In genomic region chr14:75018684-75019083, GRCh38 we compare ENCODE assay signal across 33 cellular contexts. TPM values are rescaled to one million over a fixed set of nuclear protein-coding genes. Genes with fewer than 3 reads are reported as not detected.
DNase-seq lines count a peak whose midpoint lies in the region; ATAC-seq, FAIRE-seq and TF ChIP-seq lines count a peak whose summit lies in the region.
"Had no signal": no experiment of that assay in that cellular context is flagged by ENCODE, and none has a peak within 500 bp of the region (broad histone marks: within the 10 kb centered on the region; RNA-seq: fewer than 3 reads in every experiment).

No MANE protein-coding gene starts in this region.

- no peaks in the 10 kb centered on the region for H3K79me1 ChIP-seq in trophoblast cell (ENCODE audit: low read length)

- TF ChIP-seq CTCF in liver (IDR thresholded peaks at IDR 0.05; ENCODE audit: low read depth, low read length, missing input control) (no peak), HepG2 (CRISPR knock-in tag; IDR thresholded peaks at IDR 0.05) (no peak)

- H3K4me2 ChIP-seq in HepG2 (ENCODE audit: low read depth, low read length), result no peak overlapping the region
- no peak overlapping the region for H3K4me2 ChIP-seq in trophoblast cell (ENCODE audit: low read length)

- no peaks in the 10 kb centered on the region for H3K9me3 ChIP-seq in liver (ENCODE audit: control insufficient read depth in 4 of 4, low read length in 3 of 4)
- no peaks in the 10 kb centered on the region for H3K9me3 ChIP-seq in HepG2 (ENCODE audit: low read length)
- no peaks in the 10 kb centered on the region for H3K9me3 ChIP-seq in trophoblast cell (ENCODE audit: insufficient read depth, low read depth, low read length)
- H3K9me3 ChIP-seq: gastrocnemius medialis had no signal

- no peak overlapping the region for H3K4ac ChIP-seq in trophoblast cell (ENCODE audit: low read depth, low read length)

- peaks cover 9 to 67% (median 38%) of the 10 kb centered on the region in 4 donors for H3K36me3 ChIP-seq in liver (ENCODE audit: control insufficient read depth in 4 of 4, insufficient read depth in 3 of 4, low read depth in 1 of 4, low read length in 3 of 4)
- H3K36me3 ChIP-seq in HepG2 (replicated peaks in 1 of 2; ENCODE audit: control insufficient read depth in 1 of 2, insufficient read depth in 2 of 2, low read length in 2 of 2), result peaks cover 19 to 74% of the 10 kb centered on the region in 2 experiments
- peaks cover 13 to 16% of the 10 kb centered on the region in 2 experiments for H3K36me3 ChIP-seq in trophoblast cell (ENCODE audit: control insufficient read depth in 1 of 2, insufficient read depth in 2 of 2, low read length in 2 of 2)

- no peak for TF ChIP-seq POLR2A in HepG2 (IDR thresholded peaks at IDR 0.05; ENCODE audit: insufficient read depth in 1 of 2, low read depth in 2 of 2, low read length in 2 of 2)
- TF ChIP-seq POLR2A in GM12892 (IDR thresholded peaks at IDR 0.05; ENCODE audit: low read depth, low read length), result no peak

- no TSS peak for BruUV-seq in HepG2 (replicated peaks; lab: Mats Ljungman, UMichigan)

- H2BK120ac ChIP-seq in trophoblast cell (ENCODE audit: insufficient read depth, low read length, poor library complexity), result no peak overlapping the region

- no peak overlapping the region for H2BK5ac ChIP-seq in trophoblast cell (ENCODE audit: low read depth, low read length, poor library complexity)

- no peaks in the 10 kb centered on the region for H3K9me3 Mint-ChIP-seq in activated CD8-positive, alpha-beta memory T cell treated with anti-CD3 and anti-CD28 coated beads, Interleukin-2, amount 10 ng/mL, durations not matched to agents 7 days and 5 days (ENCODE audit: low read depth)
- H3K9me3 Mint-ChIP-seq: CD4-positive, alpha-beta T cell; neural crest cell; stimulated activated naive B cell treated with anti-CD40 and anti-IgM and Interleukin-4, amounts not matched to agents 10 μg/mL and 1 μg/mL and 100 μg/mL, for 72 hours had no signal

- TF ChIP-seq RAD21 in liver (IDR thresholded peaks at IDR 0.05) (no peak), HepG2 (CRISPR knock-in tag; IDR thresholded peaks at IDR 0.05) (no peak)

- no peaks in the 10 kb centered on the region for H3K27me3 Mint-ChIP-seq in activated CD8-positive, alpha-beta memory T cell treated with anti-CD3 and anti-CD28 coated beads, Interleukin-2, amount 10 ng/mL, durations not matched to agents 7 days and 5 days
- H3K27me3 Mint-ChIP-seq: activated naive CD8-positive, alpha-beta T cell; CD4-positive, alpha-beta T cell; stimulated activated naive B cell treated with anti-CD40 and anti-IgM and Interleukin-4, amounts not matched to agents 10 μg/mL and 1 μg/mL and 100 μg/mL, for 72 hours had no signal

- ATAC-seq in HepG2, result no peak
- ATAC-seq in activated CD8-positive, alpha-beta memory T cell treated with anti-CD3 and anti-CD28 coated beads, Interleukin-2, amount 10 ng/mL, durations not matched to agents 7 days and 5 days, result no peak
- ATAC-seq: activated CD8-positive, alpha-beta T cell treated with anti-CD3 and anti-CD28 coated beads, Interleukin-2, amount 10 ng/mL, durations not matched to agents 7 days and 5 days; gastrocnemius medialis; sciatic nerve; stimulated activated naive B cell treated with anti-CD40 and anti-IgM and Interleukin-4, amounts not matched to agents 10 μg/mL and 1 μg/mL and 100 μg/mL, for 72 hours had no signal

- no peak overlapping the region for H3K9ac ChIP-seq in liver (ENCODE audit: low read depth in 1 of 2, low read length in 2 of 2)
- H3K9ac ChIP-seq in HepG2 (ENCODE audit: insufficient read depth, low read depth, low read length), result no peak overlapping the region
- H3K9ac ChIP-seq in trophoblast cell (ENCODE audit: low read length), result no peak overlapping the region
- H3K9ac ChIP-seq: parathyroid adenoma had no signal

- FAIRE-seq in HepG2 (lab: Jason Lieb, UNC) (no peak), GM12892 (lab: Jason Lieb, UNC) (no peak)
- FAIRE-seq: A204.1, H54, TTC549, urothelium cell line had no signal

- no peak overlapping the region for H4K91ac ChIP-seq in trophoblast cell (ENCODE audit: low read depth, low read length)

- H3K27me3 ChIP-seq in liver (ENCODE audit: control insufficient read depth in 4 of 4, insufficient read depth in 4 of 4, low read length in 3 of 4) (no peaks in the 10 kb centered on the region), HepG2 (ENCODE audit: control insufficient read depth in 1 of 2, insufficient read depth in 2 of 2, low read length in 2 of 2) (no peaks in the 10 kb centered on the region; a peak in 1 of 5 replicates), trophoblast cell (ENCODE audit: insufficient read depth, low read length) (no peaks in the 10 kb centered on the region)
- H3K27me3 ChIP-seq: cardiac muscle cell, gastrocnemius medialis had no signal

- H3K23ac ChIP-seq in trophoblast cell (ENCODE audit: low read length), result no peak overlapping the region

- intact Hi-C loops in HepG2 (cut with micrococcal nuclease; ENCODE audit: unreplicated experiment), result no loop called here

- no peaks in the 10 kb centered on the region for H4K20me1 ChIP-seq in HepG2 (ENCODE audit: insufficient read depth, low read length)

- no peak overlapping the region for H2AK5ac ChIP-seq in trophoblast cell (ENCODE audit: low read length)

- H3K4me1 ChIP-seq in liver (ENCODE audit: control insufficient read depth in 4 of 4, insufficient read depth in 4 of 4, low read length in 3 of 4), result no peaks in the 10 kb centered on the region
- H3K4me1 ChIP-seq in HepG2 (ENCODE audit: insufficient read depth, low read length), result no peaks in the 10 kb centered on the region
- H3K4me1 ChIP-seq in trophoblast cell (ENCODE audit: control insufficient read depth in 1 of 2, insufficient read depth in 2 of 2, low read length in 2 of 2), result peaks cover 2% of the 10 kb centered on the region in 2 experiments
- H3K4me1 ChIP-seq: parathyroid adenoma had no signal

- CTCF ChIA-PET in HepG2 (lab: Yijun Ruan, JAX; ENCODE audit: low intra/inter-chr PET ratio, low total read pairs), result no interaction called here
- CTCF ChIA-PET in activated CD8-positive, alpha-beta memory T cell treated with anti-CD3 and anti-CD28 coated beads, Interleukin-2, amount 10 ng/mL, durations not matched to agents 7 days and 5 days (lab: Charles Lee), result interaction anchor here (1.1 to 1.8 kb wide), 3 partner anchors 16 to 73 kb away, joined by 4 to 5 read pairs (median 5); partner anchors contain the start of gene EIF2B2

- H3K4me3 Mint-ChIP-seq in activated CD8-positive, alpha-beta memory T cell treated with anti-CD3 and anti-CD28 coated beads, Interleukin-2, amount 10 ng/mL, durations not matched to agents 7 days and 5 days, result no peak overlapping the region
- H3K4me3 Mint-ChIP-seq: activated CD8-positive, alpha-beta T cell treated with anti-CD3 and anti-CD28 coated beads, Interleukin-2, amount 10 ng/mL, durations not matched to agents 7 days and 5 days; activated naive CD8-positive, alpha-beta T cell; CD4-positive, alpha-beta T cell; neural crest cell; stimulated activated naive B cell treated with anti-CD40 and anti-IgM and Interleukin-4, amounts not matched to agents 10 μg/mL and 1 μg/mL and 100 μg/mL, for 72 hours had no signal

- H3K27ac Mint-ChIP-seq in activated CD8-positive, alpha-beta memory T cell treated with anti-CD3 and anti-CD28 coated beads, Interleukin-2, amount 10 ng/mL, durations not matched to agents 7 days and 5 days, result no peak overlapping the region
- H3K27ac Mint-ChIP-seq: activated CD8-positive, alpha-beta T cell treated with anti-CD3 and anti-CD28 coated beads, Interleukin-2, amount 10 ng/mL, durations not matched to agents 7 days and 5 days; activated naive CD8-positive, alpha-beta T cell; CD4-positive, alpha-beta T cell; stimulated activated naive B cell treated with anti-CD40 and anti-IgM and Interleukin-4, amounts not matched to agents 10 μg/mL and 1 μg/mL and 100 μg/mL, for 72 hours had no signal

- no peak for DNase-seq in HepG2 (ENCODE audit: low spot score)
- peak; percentile 58 for DNase-seq in islet precursor cell
- peak; percentile 67 to 89 for DNase-seq in trophoblast cell
- DNase-seq in GM12892 (ENCODE audit: insufficient read length), result no peak
- no peak for DNase-seq in activated CD4-positive, alpha-beta T cell treated with anti-CD3 and anti-CD28 coated beads for 48 hours
- DNase-seq in activated CD8-positive, alpha-beta memory T cell treated with anti-CD3 and anti-CD28 coated beads, Interleukin-2, amount 10 ng/mL, durations not matched to agents 7 days and 5 days, result no peak
- DNase-seq in epidermal melanocyte (ENCODE audit: insufficient read length, low spot score), result no peak
- DNase-seq: activated CD4-positive, alpha-beta T cell treated with anti-CD3 and anti-CD28 coated beads for 1 hour; activated CD8-positive, alpha-beta T cell treated with anti-CD3 and anti-CD28 coated beads, Interleukin-2, amount 10 ng/mL, durations not matched to agents 7 days and 5 days; activated effector memory CD4-positive, alpha-beta T cell treated with Interleukin-2 at 50 U/mL for 16 hours; activated T-cell treated with anti-CD3 and anti-CD28 coated beads for 4 hours; anterior cingulate cortex; CD4-positive, alpha-beta T cell; cortex of kidney; DMS 273 treated with DMSO at 0.1 percent for 48 hours; gastrocnemius medialis; NCI-H1105; NCI-H187 treated with DMSO at 0.1 percent for 48 hours; NCI-H69; stimulated activated CD4-positive, alpha-beta T cell treated with anti-CD3 and anti-CD28 coated beads, Interleukin-15, amount 100 ng/mL, for 24 hours; stimulated activated naive B cell treated with anti-CD40 and anti-IgM and Interleukin-4, amounts not matched to agents 10 μg/mL and 1 μg/mL and 100 μg/mL, for 72 hours had no signal

- POLR2A ChIA-PET in HepG2 (lab: Yijun Ruan, JAX), result interaction anchor here (1.1 to 1.5 kb wide), 2 partner anchors 16 to 24 kb away, joined by 3 read pairs; partner anchors contain the start of gene EIF2B2

- H3K27ac ChIP-seq in liver (ENCODE audit: low read depth in 1 of 2, low read length in 2 of 2) (no peak overlapping the region), HepG2 (ENCODE audit: extremely low read length, insufficient read depth, low read length) (no peak overlapping the region), trophoblast cell (ENCODE audit: low read depth, low read length) (no peak overlapping the region)
- H3K27ac ChIP-seq: cardiac muscle cell, gastrocnemius medialis, parathyroid adenoma, RWPE1 had no signal

- no peak overlapping the region for H3K18ac ChIP-seq in trophoblast cell (ENCODE audit: low read length)

- H4K8ac ChIP-seq in trophoblast cell (ENCODE audit: low read depth, low read length), result no peak overlapping the region

- H3K79me2 ChIP-seq in HepG2 (ENCODE audit: insufficient read depth, low read length), result no peaks in the 10 kb centered on the region
- H3K79me2 ChIP-seq in trophoblast cell (ENCODE audit: control insufficient read depth, insufficient read depth, low read length, poor library complexity), result no peaks in the 10 kb centered on the region
- H3K79me2 ChIP-seq: parathyroid adenoma had no signal

- 87% methylated on average over 3 of the region's 3 CpGs for WGBS in liver
- 95% methylated on average over 3 of the region's 3 CpGs for WGBS in HepG2 (ENCODE audit: low lambda C conversion rate)
- no CpG with 5 or more reads among the region's 3 CpGs for WGBS in trophoblast cell (ENCODE audit: extremely low coverage, insufficient coverage, insufficient read length)

- H3K14ac ChIP-seq in trophoblast cell (ENCODE audit: low read length), result no peak overlapping the region

- H3K4me3 ChIP-seq in liver (ENCODE audit: low read depth in 1 of 3, low read length in 3 of 3) (no peak overlapping the region), HepG2 (replicated peaks in 1 of 3; ENCODE audit: insufficient read depth in 1 of 3, low read depth in 2 of 3, low read length in 3 of 3) (no peak overlapping the region), trophoblast cell (ENCODE audit: low read depth, low read length) (no peak overlapping the region)
- H3K4me3 ChIP-seq: cardiac muscle cell, gastrocnemius medialis had no signal

- in situ Hi-C loops in HepG2 (cut with HindIII; ENCODE audit: extremely low pct_ligation_motif_present, low pct_unique_long_range_greater_than_20kb), result no loop called here

- H2BK12ac ChIP-seq in trophoblast cell (ENCODE audit: low read length), result no peak overlapping the region

- no peak overlapping the region for H2AFZ ChIP-seq in HepG2 (ENCODE audit: low read length)
- no peak overlapping the region for H2AFZ ChIP-seq in trophoblast cell (ENCODE audit: insufficient read depth, low read length, poor library complexity)
- H2AFZ ChIP-seq: parathyroid adenoma had no signal

- H3K36me3 Mint-ChIP-seq in activated CD8-positive, alpha-beta memory T cell treated with anti-CD3 and anti-CD28 coated beads, Interleukin-2, amount 10 ng/mL, durations not matched to agents 7 days and 5 days, result peaks cover 31% of the 10 kb centered on the region

- TF ChIP-seq EP300 in HepG2 (IDR thresholded peaks at IDR 0.05; ENCODE audit: low read depth in 2 of 2, low read length in 2 of 2) (no peak), HepG2 (CRISPR knock-in tag; IDR thresholded peaks at IDR 0.05; ENCODE audit: borderline replicate concordance) (no peak)

- no peak overlapping the region for H4K12ac ChIP-seq in trophoblast cell (ENCODE audit: low read depth, low read length)

- H3K4me1 Mint-ChIP-seq in activated CD8-positive, alpha-beta memory T cell treated with anti-CD3 and anti-CD28 coated beads, Interleukin-2, amount 10 ng/mL, durations not matched to agents 7 days and 5 days, result no peaks in the 10 kb centered on the region
- H3K4me1 Mint-ChIP-seq: neural crest cell had no signal

RNA-seq across cellular contexts. Expression of gene EIF2B2, which starts 16.0 kb away (rescaled TPM):
- 10 to 100 TPM; 16.2 to 22.0 TPM for total RNA-seq in liver
- 10 to 100 TPM; 18.5 to 23.6 TPM for polyA plus RNA-seq in liver
- total RNA-seq in HepG2 (2016; rRNA removed; fragmentation: Illumina TruSeq; extraction: Trizol), result 54.4 and 80.9 TPM in 2 replicates
- 10.9 and 15.6 TPM in 2 replicates for total RNA-seq in HepG2 (2016; cell fraction: cytosol; rRNA removed; fragmentation: Illumina TruSeq; extraction: Trizol; ENCODE audit: low read depth)
- total RNA-seq in HepG2 (2016; cell fraction: insoluble cytoplasmic fraction; rRNA removed; fragmentation: Illumina TruSeq; extraction: Trizol), result 56.6 and 74.9 TPM in 2 replicates
- total RNA-seq in HepG2 (2016; cell fraction: membrane; rRNA removed; fragmentation: Illumina TruSeq; extraction: Trizol), result 18.1 and 24.3 TPM in 2 replicates
- total RNA-seq in HepG2 (2016; cell fraction: nucleus; rRNA removed; fragmentation: Illumina TruSeq; extraction: Trizol), result 26.5 and 26.8 TPM in 2 replicates
- polyA plus RNA-seq in HepG2 (2011; rRNA removed), result 71.7 and 78.6 TPM in 2 replicates
- polyA plus RNA-seq in HepG2 (2011; cell fraction: cytosol; rRNA removed), result 69.7 and 85.2 TPM in 2 replicates
- polyA plus RNA-seq in HepG2 (2011; cell fraction: nucleus; rRNA removed), result 27.5 and 29.1 TPM in 2 replicates
- 33.6 and 54.0 TPM in 2 replicates for polyA plus RNA-seq in HepG2 (2012)
- polyA plus RNA-seq in HepG2 (2016; cell fraction: cytosol; fragmentation: Illumina TruSeq; extraction: Trizol; ENCODE audit: low read depth), result 19.8 and 22.0 TPM in 2 replicates
- 91.0 and 97.2 TPM in 2 replicates for polyA plus RNA-seq in HepG2 (2016; cell fraction: insoluble cytoplasmic fraction; fragmentation: Illumina TruSeq; extraction: Trizol; ENCODE audit: low read depth)
- polyA plus RNA-seq in HepG2 (2016; cell fraction: membrane; fragmentation: Illumina TruSeq; extraction: Trizol; ENCODE audit: low read depth), result 22.9 and 23.0 TPM in 2 replicates
- 37.9 and 39.1 TPM in 2 replicates for polyA plus RNA-seq in HepG2 (2016; cell fraction: nucleus; fragmentation: Illumina TruSeq; extraction: Trizol; ENCODE audit: insufficient read depth, low read depth)
- polyA minus RNA-seq in HepG2 (2011; rRNA and poly(A)+ RNA removed; ENCODE audit: low replicate concordance), result 63.6 and 109 TPM in 2 replicates
- 20.6 and 23.0 TPM in 2 replicates for polyA minus RNA-seq in HepG2 (2011; cell fraction: cytosol; rRNA and poly(A)+ RNA removed)
- polyA minus RNA-seq in HepG2 (2011; cell fraction: nucleus; rRNA and poly(A)+ RNA removed), result 24.2 and 26.6 TPM in 2 replicates
- 115 and 119 TPM in 2 replicates for polyA plus RNA-seq in trophoblast cell (2013)
- polyA plus RNA-seq in GM12892 (2012; ENCODE audit: missing spikeins), result 31.2 TPM
- 10 to 100 TPM; 47.9 to 54.0 TPM for total RNA-seq in activated CD8-positive, alpha-beta memory T cell treated with anti-CD3 and anti-CD28 coated beads, Interleukin-2, amount 10 ng/mL, durations not matched to agents 7 days and 5 days

RNA-seq across cellular contexts. Expression of gene MLH3, which starts 32.6 kb away (rescaled TPM):
- 10 to 100 TPM in 1 of 2 donors, 1 to 10 TPM in 1; 7.4 to 29.7 TPM for total RNA-seq in liver
- polyA plus RNA-seq in liver, result 10 to 100 TPM in 1 of 2 donors, 1 to 10 TPM in 1; 5.8 to 12.4 TPM
- total RNA-seq in HepG2 (2016; rRNA removed; fragmentation: Illumina TruSeq; extraction: Trizol), result 24.5 and 24.8 TPM in 2 replicates
- total RNA-seq in HepG2 (2016; cell fraction: cytosol; rRNA removed; fragmentation: Illumina TruSeq; extraction: Trizol; ENCODE audit: low read depth), result 8.9 and 14.2 TPM in 2 replicates
- 22.2 and 26.0 TPM in 2 replicates for total RNA-seq in HepG2 (2016; cell fraction: insoluble cytoplasmic fraction; rRNA removed; fragmentation: Illumina TruSeq; extraction: Trizol)
- total RNA-seq in HepG2 (2016; cell fraction: membrane; rRNA removed; fragmentation: Illumina TruSeq; extraction: Trizol), result 28.2 and 35.8 TPM in 2 replicates
- total RNA-seq in HepG2 (2016; cell fraction: nucleus; rRNA removed; fragmentation: Illumina TruSeq; extraction: Trizol), result 29.1 and 31.2 TPM in 2 replicates
- polyA plus RNA-seq in HepG2 (2011; rRNA removed), result 14.4 and 15.3 TPM in 2 replicates
- 7.8 and 9.0 TPM in 2 replicates for polyA plus RNA-seq in HepG2 (2011; cell fraction: cytosol; rRNA removed)
- 20.0 and 23.6 TPM in 2 replicates for polyA plus RNA-seq in HepG2 (2011; cell fraction: nucleus; rRNA removed)
- 9.7 and 11.4 TPM in 2 replicates for polyA plus RNA-seq in HepG2 (2012)
- 0.34 and 0.69 TPM in 2 replicates for polyA plus RNA-seq in HepG2 (2016; cell fraction: cytosol; fragmentation: Illumina TruSeq; extraction: Trizol; ENCODE audit: low read depth)
- polyA plus RNA-seq in HepG2 (2016; cell fraction: insoluble cytoplasmic fraction; fragmentation: Illumina TruSeq; extraction: Trizol; ENCODE audit: low read depth), result 8.3 and 12.1 TPM in 2 replicates
- polyA plus RNA-seq in HepG2 (2016; cell fraction: membrane; fragmentation: Illumina TruSeq; extraction: Trizol; ENCODE audit: low read depth), result 1.5 and 2.4 TPM in 2 replicates
- 22.5 and 23.9 TPM in 2 replicates for polyA plus RNA-seq in HepG2 (2016; cell fraction: nucleus; fragmentation: Illumina TruSeq; extraction: Trizol; ENCODE audit: insufficient read depth, low read depth)
- 21.0 TPM in 2 replicates for polyA minus RNA-seq in HepG2 (2011; rRNA and poly(A)+ RNA removed; ENCODE audit: low replicate concordance)
- polyA minus RNA-seq in HepG2 (2011; cell fraction: cytosol; rRNA and poly(A)+ RNA removed), result 12.5 and 12.9 TPM in 2 replicates
- polyA minus RNA-seq in HepG2 (2011; cell fraction: nucleus; rRNA and poly(A)+ RNA removed), result 53.3 and 70.0 TPM in 2 replicates
- polyA plus RNA-seq in trophoblast cell (2013), result 5.1 and 5.8 TPM in 2 replicates
- polyA plus RNA-seq in GM12892 (2012; ENCODE audit: missing spikeins), result 15.6 TPM
- total RNA-seq in activated CD8-positive, alpha-beta memory T cell treated with anti-CD3 and anti-CD28 coated beads, Interleukin-2, amount 10 ng/mL, durations not matched to agents 7 days and 5 days, result 10 to 100 TPM; 15.1 to 16.2 TPM

RNA-seq across cellular contexts. Expression of gene ACYP1, which starts 45.1 kb away (rescaled TPM):
- total RNA-seq in liver (1 to 10 TPM; 4.9 to 7.5 TPM), HepG2 (2016; rRNA removed; fragmentation: Illumina TruSeq; extraction: Trizol) (9.7 and 11.1 TPM in 2 replicates)
- polyA plus RNA-seq in liver (1 to 10 TPM; 2.1 to 3.1 TPM), HepG2 (2011; rRNA removed) (17.3 and 22.4 TPM in 2 replicates)
- 3.0 and 3.7 TPM in 2 replicates for total RNA-seq in HepG2 (2016; cell fraction: cytosol; rRNA removed; fragmentation: Illumina TruSeq; extraction: Trizol; ENCODE audit: low read depth)
- 11.8 and 12.0 TPM in 2 replicates for total RNA-seq in HepG2 (2016; cell fraction: insoluble cytoplasmic fraction; rRNA removed; fragmentation: Illumina TruSeq; extraction: Trizol)
- 4.6 and 5.3 TPM in 2 replicates for total RNA-seq in HepG2 (2016; cell fraction: membrane; rRNA removed; fragmentation: Illumina TruSeq; extraction: Trizol)
- 12.2 and 12.7 TPM in 2 replicates for total RNA-seq in HepG2 (2016; cell fraction: nucleus; rRNA removed; fragmentation: Illumina TruSeq; extraction: Trizol)
- 16.7 and 19.1 TPM in 2 replicates for polyA plus RNA-seq in HepG2 (2011; cell fraction: cytosol; rRNA removed)
- 8.6 and 13.9 TPM in 2 replicates for polyA plus RNA-seq in HepG2 (2011; cell fraction: nucleus; rRNA removed)
- 18.5 and 20.3 TPM in 2 replicates for polyA plus RNA-seq in HepG2 (2012)
- 3.4 and 4.7 TPM in 2 replicates for polyA plus RNA-seq in HepG2 (2016; cell fraction: cytosol; fragmentation: Illumina TruSeq; extraction: Trizol; ENCODE audit: low read depth)
- polyA plus RNA-seq in HepG2 (2016; cell fraction: insoluble cytoplasmic fraction; fragmentation: Illumina TruSeq; extraction: Trizol; ENCODE audit: low read depth), result 18.4 and 21.2 TPM in 2 replicates
- polyA plus RNA-seq in HepG2 (2016; cell fraction: membrane; fragmentation: Illumina TruSeq; extraction: Trizol; ENCODE audit: low read depth), result 6.4 and 6.5 TPM in 2 replicates
- 31.3 and 35.6 TPM in 2 replicates for polyA plus RNA-seq in HepG2 (2016; cell fraction: nucleus; fragmentation: Illumina TruSeq; extraction: Trizol; ENCODE audit: insufficient read depth, low read depth)
- polyA minus RNA-seq in HepG2 (2011; rRNA and poly(A)+ RNA removed; ENCODE audit: low replicate concordance), result 1.6 and 7.3 TPM in 2 replicates
- 2.1 and 2.5 TPM in 2 replicates for polyA minus RNA-seq in HepG2 (2011; cell fraction: cytosol; rRNA and poly(A)+ RNA removed)
- 12.7 and 14.0 TPM in 2 replicates for polyA minus RNA-seq in HepG2 (2011; cell fraction: nucleus; rRNA and poly(A)+ RNA removed)
- 26.8 and 30.1 TPM in 2 replicates for polyA plus RNA-seq in trophoblast cell (2013)
- 38.1 TPM for polyA plus RNA-seq in GM12892 (2012; ENCODE audit: missing spikeins)
- total RNA-seq in activated CD8-positive, alpha-beta memory T cell treated with anti-CD3 and anti-CD28 coated beads, Interleukin-2, amount 10 ng/mL, durations not matched to agents 7 days and 5 days, result 10 to 100 TPM; 45.2 to 59.5 TPM

RNA-seq across cellular contexts. Expression of gene ZC2HC1C, which starts 50.8 kb away (rescaled TPM):
- 1 to 10 TPM in 1 of 2 donors, under 1 TPM in 1; 0.56 to 5.9 TPM for total RNA-seq in liver
- 1 to 10 TPM; 3.4 to 3.6 TPM for polyA plus RNA-seq in liver
- 3.3 and 5.3 TPM in 2 replicates for total RNA-seq in HepG2 (2016; rRNA removed; fragmentation: Illumina TruSeq; extraction: Trizol)
- total RNA-seq in HepG2 (2016; cell fraction: cytosol; rRNA removed; fragmentation: Illumina TruSeq; extraction: Trizol; ENCODE audit: low read depth), result 2.6 and 3.3 TPM in 2 replicates
- total RNA-seq in HepG2 (2016; cell fraction: insoluble cytoplasmic fraction; rRNA removed; fragmentation: Illumina TruSeq; extraction: Trizol), result 4.5 and 4.8 TPM in 2 replicates
- 3.8 and 4.6 TPM in 2 replicates for total RNA-seq in HepG2 (2016; cell fraction: membrane; rRNA removed; fragmentation: Illumina TruSeq; extraction: Trizol)
- total RNA-seq in HepG2 (2016; cell fraction: nucleus; rRNA removed; fragmentation: Illumina TruSeq; extraction: Trizol), result 3.6 and 5.8 TPM in 2 replicates
- polyA plus RNA-seq in HepG2 (2011; rRNA removed), result 3.0 and 3.5 TPM in 2 replicates
- 1.7 and 2.1 TPM in 2 replicates for polyA plus RNA-seq in HepG2 (2011; cell fraction: cytosol; rRNA removed)
- polyA plus RNA-seq in HepG2 (2011; cell fraction: nucleus; rRNA removed), result 2.1 and 3.0 TPM in 2 replicates
- polyA plus RNA-seq in HepG2 (2012), result 1.5 and 2.4 TPM in 2 replicates
- 1.6 and 1.9 TPM in 2 replicates for polyA plus RNA-seq in HepG2 (2016; cell fraction: cytosol; fragmentation: Illumina TruSeq; extraction: Trizol; ENCODE audit: low read depth)
- polyA plus RNA-seq in HepG2 (2016; cell fraction: insoluble cytoplasmic fraction; fragmentation: Illumina TruSeq; extraction: Trizol; ENCODE audit: low read depth), result 4.5 and 6.0 TPM in 2 replicates
- 1.8 and 2.2 TPM in 2 replicates for polyA plus RNA-seq in HepG2 (2016; cell fraction: membrane; fragmentation: Illumina TruSeq; extraction: Trizol; ENCODE audit: low read depth)
- 4.8 and 5.3 TPM in 2 replicates for polyA plus RNA-seq in HepG2 (2016; cell fraction: nucleus; fragmentation: Illumina TruSeq; extraction: Trizol; ENCODE audit: insufficient read depth, low read depth)
- polyA minus RNA-seq in HepG2 (2011; rRNA and poly(A)+ RNA removed; ENCODE audit: low replicate concordance), result 0.82 and 0.98 TPM in 2 replicates
- polyA minus RNA-seq in HepG2 (2011; cell fraction: cytosol; rRNA and poly(A)+ RNA removed), result 0.88 and 1.5 TPM in 2 replicates
- 2.4 and 4.8 TPM in 2 replicates for polyA minus RNA-seq in HepG2 (2011; cell fraction: nucleus; rRNA and poly(A)+ RNA removed)
- 2.1 and 3.1 TPM in 2 replicates for polyA plus RNA-seq in trophoblast cell (2013)
- polyA plus RNA-seq in GM12892 (2012; ENCODE audit: missing spikeins), result 2.2 TPM
- 1 to 10 TPM; 2.8 to 2.9 TPM for total RNA-seq in activated CD8-positive, alpha-beta memory T cell treated with anti-CD3 and anti-CD28 coated beads, Interleukin-2, amount 10 ng/mL, durations not matched to agents 7 days and 5 days
- total RNA-seq: mononuclear cell had no signal

Comparison
In these comparisons a context has a peak if more than half of its experiments do, and no peak if none do; other contexts are left out.
1. DNase-seq: peak in islet precursor cell (single experiment) and trophoblast cell (2 of 2); none in HepG2 (single experiment), GM12892 (single experiment), activated CD4-positive, alpha-beta T cell treated with anti-CD3 and anti-CD28 coated beads for 48 hours (single experiment), activated CD8-positive, alpha-beta memory T cell treated with anti-CD3 and anti-CD28 coated beads, Interleukin-2, amount 10 ng/mL, durations not matched to agents 7 days and 5 days (single experiment) and epidermal melanocyte (single experiment).